8 cellular contexts compared by ENCODE assay signal in the genomic region with DNA sequence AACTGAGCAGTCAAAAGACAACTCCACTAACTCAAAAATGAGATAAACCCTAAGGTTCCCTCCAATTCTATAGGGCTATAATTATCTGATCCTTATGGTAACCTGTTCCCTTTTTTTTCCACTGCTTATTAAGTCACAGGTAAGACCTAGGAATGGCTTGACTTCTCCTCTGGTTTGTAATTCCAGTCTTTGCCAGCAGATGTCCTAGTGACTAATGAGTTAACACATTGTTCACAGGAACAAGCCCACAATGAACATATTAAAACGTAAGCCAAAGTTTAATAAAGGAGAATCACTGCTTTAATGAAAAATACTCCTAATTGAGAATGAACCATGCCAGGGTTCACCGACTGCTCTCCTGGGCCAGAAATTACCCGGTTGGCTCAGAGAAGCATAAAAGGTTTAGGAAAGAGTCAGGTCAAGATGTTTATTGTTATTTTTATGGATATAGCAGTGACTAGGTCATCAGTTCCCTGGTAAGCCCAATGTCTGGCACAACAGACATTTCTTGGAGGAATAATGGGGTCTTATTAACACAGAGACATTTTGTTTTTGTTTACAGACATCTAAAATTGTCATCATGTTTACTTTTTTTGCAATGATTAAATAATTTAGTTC.
DNase-seq lines count a peak whose midpoint lies in the region; ATAC-seq and TF ChIP-seq lines count a peak whose summit lies in the region.

No MANE protein-coding gene starts in this region.

- no peak for TF ChIP-seq POLR2A in gastroesophageal sphincter (IDR thresholded peaks at IDR 0.05)

- peaks cover 5% of the 10 kb centered on the region for H3K27me3 Mint-ChIP-seq in activated CD8-positive, alpha-beta T cell treated with anti-CD3 and anti-CD28 coated beads, Interleukin-2, amount 10 ng/mL, durations not matched to agents 7 days and 5 days (ENCODE audit: low read depth)

- H3K9me3 Mint-ChIP-seq in activated CD8-positive, alpha-beta T cell treated with anti-CD3 and anti-CD28 coated beads, Interleukin-2, amount 10 ng/mL, durations not matched to agents 7 days and 5 days (ENCODE audit: insufficient read depth), result no peaks in the 10 kb centered on the region

- 0 to 1% methylated on average over 3 of the region's 3 CpGs for WGBS in gastroesophageal sphincter (ENCODE audit: low coverage in 1 of 2), 2 donors
- 2 to 10% (median 3%) methylated on average over 3 of the region's 3 CpGs for WGBS in psoas muscle, 3 donors

- H3K27ac ChIP-seq in gastroesophageal sphincter, result no peak overlapping the region
- H3K27ac ChIP-seq in psoas muscle, result no peak overlapping the region

- no peak overlapping the region for H3K4me3 Mint-ChIP-seq in activated CD8-positive, alpha-beta T cell treated with anti-CD3 and anti-CD28 coated beads, Interleukin-2, amount 10 ng/mL, durations not matched to agents 7 days and 5 days

- DNase-seq in COR-L47 (lab: John Stamatoyannopoulos, UW) (peak; percentile 60), NCI-H460 (ENCODE audit: extremely low read depth, low read depth) (peak; percentile 65), psoas muscle (no peak), NK-92 (lab: John Stamatoyannopoulos, UW; ENCODE audit: unreplicated experiment) (no peak)
- DNase-seq in activated CD8-positive, alpha-beta T cell treated with anti-CD3 and anti-CD28 coated beads, Interleukin-2, amount 10 ng/mL, durations not matched to agents 7 days and 5 days, result peak; percentile 56

- no peaks in the 10 kb centered on the region for H3K27me3 ChIP-seq in gastroesophageal sphincter
- H3K27me3 ChIP-seq in psoas muscle (ENCODE audit: insufficient read depth in 3 of 3, low read length in 2 of 3), result no peaks in the 10 kb centered on the region

- H3K4me3 ChIP-seq in gastroesophageal sphincter, result no peak overlapping the region
- no peak overlapping the region for H3K4me3 ChIP-seq in psoas muscle

- H3K9me3 ChIP-seq in gastroesophageal sphincter (no peaks in the 10 kb centered on the region), psoas muscle (no peaks in the 10 kb centered on the region)

- POLR2A ChIA-PET in activated CD8-positive, alpha-beta T cell treated with anti-CD3 and anti-CD28 coated beads, Interleukin-2, amount 10 ng/mL, durations not matched to agents 7 days and 5 days (lab: Charles Lee), result no interaction called here

- peaks cover 0 to 14% of the 10 kb centered on the region in 2 donors for H3K36me3 ChIP-seq in gastroesophageal sphincter
- peaks cover 0 to 13% of the 10 kb centered on the region in 2 donors for H3K36me3 ChIP-seq in psoas muscle (ENCODE audit: insufficient read depth in 1 of 2, low read depth in 1 of 2)

- H3K27ac Mint-ChIP-seq in activated CD8-positive, alpha-beta T cell treated with anti-CD3 and anti-CD28 coated beads, Interleukin-2, amount 10 ng/mL, durations not matched to agents 7 days and 5 days, result no peak overlapping the region

- H3K4me1 Mint-ChIP-seq in activated CD8-positive, alpha-beta T cell treated with anti-CD3 and anti-CD28 coated beads, Interleukin-2, amount 10 ng/mL, durations not matched to agents 7 days and 5 days (ENCODE audit: low read depth), result no peaks in the 10 kb centered on the region

- TF ChIP-seq CTCF in gastroesophageal sphincter (IDR thresholded peaks at IDR 0.05) (peak; percentile 53 to 74 (median 70)), psoas muscle (IDR thresholded peaks at IDR 0.05) (peak; percentile 81)

- H3K36me3 Mint-ChIP-seq in activated CD8-positive, alpha-beta T cell treated with anti-CD3 and anti-CD28 coated beads, Interleukin-2, amount 10 ng/mL, durations not matched to agents 7 days and 5 days (ENCODE audit: low read depth), result no peaks in the 10 kb centered on the region

- CTCF ChIA-PET in activated CD8-positive, alpha-beta T cell treated with anti-CD3 and anti-CD28 coated beads, Interleukin-2, amount 10 ng/mL, durations not matched to agents 7 days and 5 days (lab: Charles Lee), result interaction anchor here (6.0 kb wide), 1 partner anchor 209 kb away, joined by 43 read pairs; no protein-coding TSS in a partner anchor

- TF ChIP-seq EP300 in gastroesophageal sphincter (IDR thresholded peaks at IDR 0.05), result no peak

- ATAC-seq in GM18868 (IDR thresholded peaks at IDR 0.05; ENCODE audit: unreplicated experiment) (peak; percentile 89), HG03175 (IDR thresholded peaks at IDR 0.05; ENCODE audit: unreplicated experiment) (peak; percentile 86), gastroesophageal sphincter (peak; percentile 28), psoas muscle (peak; percentile 40 to 88 (median 71))
- ATAC-seq in activated CD8-positive, alpha-beta T cell treated with anti-CD3 and anti-CD28 coated beads, Interleukin-2, amount 10 ng/mL, durations not matched to agents 7 days and 5 days, result peak; percentile 65

- intact Hi-C loops in psoas muscle (cut with DNase I), result loop anchor here (1.0 to 10.0 kb wide), 4 partner anchors 208 to 475 kb away; no protein-coding TSS in a partner anchor

- H3K4me1 ChIP-seq in gastroesophageal sphincter (no peaks in the 10 kb centered on the region), psoas muscle (no peaks in the 10 kb centered on the region)

Comparison
In these comparisons a context has a peak if more than half of its experiments do, and no peak if none do; other contexts are left out.
1. DNase-seq: peak in COR-L47 (single experiment), NCI-H460 (single experiment) and activated CD8-positive, alpha-beta T cell treated with anti-CD3 and anti-CD28 coated beads, Interleukin-2, amount 10 ng/mL, durations not matched to agents 7 days and 5 days (single experiment); none in psoas muscle (0 of 2) and NK-92 (single experiment).
2. ATAC-seq: peak in every context shown above with its lines; median percentile 89 in GM18868; 86 in HG03175; 71 in psoas muscle; 65 in activated CD8-positive, alpha-beta T cell treated with anti-CD3 and anti-CD28 coated beads, Interleukin-2, amount 10 ng/mL, durations not matched to agents 7 days and 5 days; 28 in gastroesophageal sphincter.